8 cellular contexts compared by ENCODE assay signal in the genomic region with DNA sequence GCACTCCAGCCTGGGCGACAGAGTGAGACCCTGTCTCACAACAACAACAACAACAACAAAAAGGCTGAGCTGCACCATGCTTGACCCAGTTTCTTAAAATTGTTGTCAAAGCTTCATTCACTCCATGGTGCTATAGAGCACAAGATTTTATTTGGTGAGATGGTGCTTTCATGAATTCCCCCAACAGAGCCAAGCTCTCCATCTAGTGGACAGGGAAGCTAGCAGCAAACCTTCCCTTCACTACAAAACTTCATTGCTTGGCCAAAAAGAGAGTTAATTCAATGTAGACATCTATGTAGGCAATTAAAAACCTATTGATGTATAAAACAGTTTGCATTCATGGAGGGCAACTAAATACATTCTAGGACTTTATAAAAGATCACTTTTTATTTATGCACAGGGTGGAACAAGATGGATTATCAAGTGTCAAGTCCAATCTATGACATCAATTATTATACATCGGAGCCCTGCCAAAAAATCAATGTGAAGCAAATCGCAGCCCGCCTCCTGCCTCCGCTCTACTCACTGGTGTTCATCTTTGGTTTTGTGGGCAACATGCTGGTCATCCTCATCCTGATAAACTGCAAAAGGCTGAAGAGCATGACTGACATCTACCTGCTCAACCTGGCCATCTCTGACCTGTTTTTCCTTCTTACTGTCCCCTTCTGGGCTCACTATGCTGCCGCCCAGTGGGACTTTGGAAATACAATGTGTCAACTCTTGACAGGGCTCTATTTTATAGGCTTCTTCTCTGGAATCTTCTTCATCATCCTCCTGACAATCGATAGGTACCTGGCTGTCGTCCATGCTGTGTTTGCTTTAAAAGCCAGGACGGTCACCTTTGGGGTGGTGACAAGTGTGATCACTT. TPM values are rescaled to one million over a fixed set of nuclear protein-coding genes. Genes with fewer than 3 reads are reported as not detected.
DNase-seq lines count a peak whose midpoint lies in the region; ATAC-seq and TF ChIP-seq lines count a peak whose summit lies in the region.

No MANE protein-coding gene starts in this region.

- peak in 1 of 3 donors; percentile 33 for ATAC-seq in natural killer cell
- ATAC-seq in GM19467 (IDR thresholded peaks at IDR 0.05; ENCODE audit: unreplicated experiment): no peak

- intact Hi-C loops in natural killer cell (cut with micrococcal nuclease): loop anchor here (1.0 kb wide), 1 partner anchor 96 kb away; no protein-coding TSS in a partner anchor
- intact Hi-C loops in tibial artery (cut with DNase I; ENCODE audit: low total_unique reads): no loop called here

- in situ Hi-C loops in brain microvascular endothelial cell (cut with HindIII; ENCODE audit: low pct_ligation_motif_present, low sequenced_read_pairs): no loop called here

- no peaks in the 10 kb centered on the region for H3K36me3 Mint-ChIP-seq in natural killer cell

- no peak overlapping the region for H3K9ac ChIP-seq in Loucy (ENCODE audit: low read depth, low read length, poor library complexity, severe bottlenecking)

- H3K27ac ChIP-seq in brain microvascular endothelial cell (no peak overlapping the region), tibial artery (no peak overlapping the region)

- peaks cover 6 to 13% of the 10 kb centered on the region in 2 donors for H3K27me3 Mint-ChIP-seq in natural killer cell (ENCODE audit: low read depth in 2 of 2)

- H3K79me2 ChIP-seq in Loucy (ENCODE audit: insufficient read depth, low read length): no peaks in the 10 kb centered on the region

- H3K4me2 ChIP-seq in Loucy (ENCODE audit: low read depth, low read length, poor library complexity, severe bottlenecking): no peak overlapping the region

- H2AFZ ChIP-seq in Loucy (ENCODE audit: low read length): no peak overlapping the region

- peak; percentile 92 for TF ChIP-seq CTCF in Loucy (conservative IDR thresholded peaks at IDR 0.05; ENCODE audit: low read length)
- peak; percentile 78 for TF ChIP-seq CTCF in brain microvascular endothelial cell (IDR thresholded peaks at IDR 0.05; ENCODE audit: low read depth, low read length, missing control alignments)
- peak; percentile 32 for TF ChIP-seq CTCF in natural killer cell (IDR thresholded peaks at IDR 0.05)
- peak in 1 of 2 experiments; percentile 6 for TF ChIP-seq CTCF in tibial artery (IDR thresholded peaks at IDR 0.05)

- H3K4me3 Mint-ChIP-seq in natural killer cell: no peak overlapping the region

- no peaks in the 10 kb centered on the region for H3K9me2 ChIP-seq in Loucy (replicated peaks; ENCODE audit: low read depth, low read length)

- H3K36me3 ChIP-seq in Loucy (ENCODE audit: insufficient read depth, low read length) (no peaks in the 10 kb centered on the region), brain microvascular endothelial cell (replicated peaks) (no peaks in the 10 kb centered on the region), tibial artery (no peaks in the 10 kb centered on the region)

- peaks cover 44 to 45% of the 10 kb centered on the region in 2 donors for H3K4me1 Mint-ChIP-seq in natural killer cell

- no peak overlapping the region for H3K4me3 ChIP-seq in Loucy (ENCODE audit: low read length, poor library complexity, severe bottlenecking)
- H3K4me3 ChIP-seq in brain microvascular endothelial cell (ENCODE audit: low read depth, low read length): no peak overlapping the region
- no peak overlapping the region for H3K4me3 ChIP-seq in tibial artery

- H3K27me3 ChIP-seq in Loucy (ENCODE audit: insufficient read depth, low read length, poor library complexity, severe bottlenecking) (no peaks in the 10 kb centered on the region), brain microvascular endothelial cell (replicated peaks) (peaks cover 35% of the 10 kb centered on the region), tibial artery (peaks cover 0 to 11% of the 10 kb centered on the region in 2 donors)

- H3F3A ChIP-seq in Loucy (ENCODE audit: low read depth): peaks cover 7% of the 10 kb centered on the region

- no peaks in the 10 kb centered on the region for H3K9me3 Mint-ChIP-seq in natural killer cell

- H4K20me1 ChIP-seq in Loucy (ENCODE audit: insufficient read depth, low read length, poor library complexity, severe bottlenecking): no peaks in the 10 kb centered on the region

- peak; percentile 21 for DNase-seq in DMS 273 (lab: John Stamatoyannopoulos, UW; ENCODE audit: unreplicated experiment)
- DNase-seq in DMS 273 treated with DMSO at 0.1 percent for 48 hours (lab: John Stamatoyannopoulos, UW): no peak
- peak; percentile 9 for DNase-seq in brain microvascular endothelial cell
- DNase-seq in natural killer cell: no peak
- no peak for DNase-seq in inferior parietal cortex (ENCODE audit: extremely low spot score)
- no peak for DNase-seq in tibial artery

- H3K4me1 ChIP-seq in Loucy (ENCODE audit: insufficient read depth, low read length, poor library complexity, severe bottlenecking) (peaks cover 71% of the 10 kb centered on the region), tibial artery (no peaks in the 10 kb centered on the region)

- no peak overlapping the region for H3K27ac Mint-ChIP-seq in natural killer cell

- no peaks in the 10 kb centered on the region for H3K9me3 ChIP-seq in Loucy (ENCODE audit: insufficient read depth, low read depth, low read length)
- no peaks in the 10 kb centered on the region for H3K9me3 ChIP-seq in tibial artery

RNA-seq across cellular contexts. Expression of a gene that starts 2.0 kb away (rescaled TPM):
- 1 to 10 TPM in 2 of 3 donors, under 1 TPM in 1; 0.59 to 7.6 (median 1.0) TPM for total RNA-seq in natural killer cell

RNA-seq across cellular contexts. Expression of a gene that starts 18.8 kb away (rescaled TPM):
- total RNA-seq in natural killer cell: 1 to 10 TPM in 2 of 3 donors, under 1 TPM in 1; 0.21 to 9.8 (median 1.7) TPM

RNA-seq across cellular contexts. Expression of a gene that starts 34.3 kb away (rescaled TPM):
- total RNA-seq in natural killer cell: 1 to 10 TPM; 3.0 to 4.6 (median 3.8) TPM

Comparison
In these comparisons a context has a peak if more than half of its experiments do, and no peak if none do; other contexts are left out.
1. DNase-seq: peak in DMS 273 (single experiment) and brain microvascular endothelial cell (single experiment); none in DMS 273 treated with DMSO at 0.1 percent for 48 hours (single experiment), natural killer cell (single experiment), inferior parietal cortex (single experiment) and tibial artery (0 of 2).